ENCODE assay signal across 9 cellular contexts in the genomic region with DNA sequence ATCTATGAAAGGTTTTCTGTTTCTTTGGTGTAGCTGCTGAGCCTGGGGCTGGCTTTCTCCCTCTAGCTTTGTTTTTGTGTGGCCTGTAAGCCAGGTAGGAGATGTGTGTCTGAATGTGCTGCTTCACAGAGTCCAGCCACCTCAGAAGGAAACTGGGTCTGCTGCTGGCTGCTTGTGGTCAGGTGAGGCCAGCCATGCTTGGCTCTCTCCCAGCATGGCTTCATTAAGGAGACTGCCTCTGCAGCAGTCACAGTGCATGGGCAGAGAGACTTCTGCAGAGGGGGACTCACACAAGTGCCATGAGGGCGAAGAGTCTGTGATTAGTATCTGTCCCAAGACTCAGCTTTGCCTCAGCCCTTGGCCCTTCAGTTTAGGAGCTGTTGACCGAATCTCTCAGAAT. TPM values are rescaled to one million over a fixed set of nuclear protein-coding genes. Genes with fewer than 3 reads are reported as not detected.
DNase-seq lines count a peak whose midpoint lies in the region; ATAC-seq and TF ChIP-seq lines count a peak whose summit lies in the region.
"Had no signal": no experiment of that assay in that cellular context is flagged by ENCODE, and none has a peak within 500 bp of the region (broad histone marks: within the 10 kb centered on the region; RNA-seq: fewer than 3 reads in every experiment).

No MANE protein-coding gene starts in this region.

- H3K4me3 ChIP-seq in left ventricle myocardium inferior: no peak overlapping the region

- no peak for DNase-seq in Right ventricle myocardium superior
- DNase-seq in left ventricle myocardium inferior: no peak
- DNase-seq in amniotic epithelial cell (ENCODE audit: low read depth): peak; percentile 26
- DNase-seq in naive thymus-derived CD8-positive, alpha-beta T cell: no peak
- no peak for DNase-seq in foreskin melanocyte
- no peak for DNase-seq in SKM-1 treated with dmso at 0.1 percent for 144 hours (lab: John Stamatoyannopoulos, UW; ENCODE audit: unreplicated experiment)
- DNase-seq in Kasumi-1 (lab: John Stamatoyannopoulos, UW): no peak

- no peak for TF ChIP-seq CTCF in left ventricle myocardium inferior (IDR thresholded peaks at IDR 0.05; ENCODE audit: borderline replicate concordance)

- H3K27me3 Mint-ChIP-seq in naive thymus-derived CD8-positive, alpha-beta T cell: no peaks in the 10 kb centered on the region
- H3K27me3 Mint-ChIP-seq: natural killer cell treated with Interleukin-12 subunit alpha and Interleukin-12 subunit beta and Interleukin-15 and Interleukin-18, amount 100 ng/mL, for 72 hours had no signal

- H3K9me3 Mint-ChIP-seq in naive thymus-derived CD8-positive, alpha-beta T cell: peaks cover 0 to 9% (median 0%) of the 10 kb centered on the region in 9 donors
- H3K9me3 Mint-ChIP-seq: natural killer cell treated with Interleukin-12 subunit alpha and Interleukin-12 subunit beta and Interleukin-15 and Interleukin-18, amount 100 ng/mL, for 72 hours had no signal

- peaks cover 35 to 73% (median 69%) of the 10 kb centered on the region in 4 donors for H3K4me1 Mint-ChIP-seq in naive thymus-derived CD8-positive, alpha-beta T cell

- H3K27me3 ChIP-seq in left ventricle myocardium inferior (ENCODE audit: low read depth): no peaks in the 10 kb centered on the region

- POLR2A ChIA-PET in naive thymus-derived CD8-positive, alpha-beta T cell (lab: Charles Lee): no interaction called here

- H3K9me3 ChIP-seq in left ventricle myocardium inferior (replicated peaks): no peaks in the 10 kb centered on the region

- peak overlapping the region in 7 of 10 donors; percentile 13 to 81 (median 57) for H3K27ac Mint-ChIP-seq in naive thymus-derived CD8-positive, alpha-beta T cell
- H3K27ac Mint-ChIP-seq: natural killer cell treated with Interleukin-12 subunit alpha and Interleukin-12 subunit beta and Interleukin-15 and Interleukin-18, amount 100 ng/mL, for 72 hours had no signal

- H3K4me1 ChIP-seq in left ventricle myocardium inferior: peaks cover 24% of the 10 kb centered on the region

- peaks cover 6 to 81% (median 37%) of the 10 kb centered on the region in 3 donors for H3K36me3 Mint-ChIP-seq in naive thymus-derived CD8-positive, alpha-beta T cell

- no peak overlapping the region for H3K27ac ChIP-seq in left ventricle myocardium inferior (replicated peaks)

- H3K4me3 Mint-ChIP-seq in naive thymus-derived CD8-positive, alpha-beta T cell: peak overlapping the region in 3 of 10 donors; percentile 6 to 17 (median 12)
- H3K4me3 Mint-ChIP-seq: natural killer cell treated with Interleukin-12 subunit alpha and Interleukin-12 subunit beta and Interleukin-15 and Interleukin-18, amount 100 ng/mL, for 72 hours had no signal

- intact Hi-C loops in Right ventricle myocardium superior (cut with DNase I) (no loop called here), left ventricle myocardium inferior (cut with micrococcal nuclease) (no loop called here)

- peak; percentile 28 for ATAC-seq in Right ventricle myocardium superior (ENCODE audit: poor library complexity)
- ATAC-seq in HG03095 (IDR thresholded peaks at IDR 0.05; ENCODE audit: unreplicated experiment): peak; percentile 93
- no peak for ATAC-seq in naive thymus-derived CD8-positive, alpha-beta T cell

- H3K36me3 ChIP-seq in left ventricle myocardium inferior: no peaks in the 10 kb centered on the region

RNA-seq across cellular contexts. Expression of a gene that starts 50.6 kb away (rescaled TPM):
- total RNA-seq in Right ventricle myocardium superior: 7.7 TPM
- total RNA-seq in left ventricle myocardium inferior: 9.2 TPM
- 10 to 100 TPM; 80.3 to 83.9 TPM for total RNA-seq in naive thymus-derived CD8-positive, alpha-beta T cell
- polyA plus RNA-seq in naive thymus-derived CD8-positive, alpha-beta T cell: 10 to 100 TPM; 17.5 to 20.7 (median 20.2) TPM

Comparison
In these comparisons a context has a peak if more than half of its experiments do, and no peak if none do; other contexts are left out.
1. ATAC-seq: peak in Right ventricle myocardium superior (single experiment) and HG03095 (single experiment); none in naive thymus-derived CD8-positive, alpha-beta T cell (0 of 2).